ENCODE assay signal across 10 cellular contexts in the genomic region with DNA sequence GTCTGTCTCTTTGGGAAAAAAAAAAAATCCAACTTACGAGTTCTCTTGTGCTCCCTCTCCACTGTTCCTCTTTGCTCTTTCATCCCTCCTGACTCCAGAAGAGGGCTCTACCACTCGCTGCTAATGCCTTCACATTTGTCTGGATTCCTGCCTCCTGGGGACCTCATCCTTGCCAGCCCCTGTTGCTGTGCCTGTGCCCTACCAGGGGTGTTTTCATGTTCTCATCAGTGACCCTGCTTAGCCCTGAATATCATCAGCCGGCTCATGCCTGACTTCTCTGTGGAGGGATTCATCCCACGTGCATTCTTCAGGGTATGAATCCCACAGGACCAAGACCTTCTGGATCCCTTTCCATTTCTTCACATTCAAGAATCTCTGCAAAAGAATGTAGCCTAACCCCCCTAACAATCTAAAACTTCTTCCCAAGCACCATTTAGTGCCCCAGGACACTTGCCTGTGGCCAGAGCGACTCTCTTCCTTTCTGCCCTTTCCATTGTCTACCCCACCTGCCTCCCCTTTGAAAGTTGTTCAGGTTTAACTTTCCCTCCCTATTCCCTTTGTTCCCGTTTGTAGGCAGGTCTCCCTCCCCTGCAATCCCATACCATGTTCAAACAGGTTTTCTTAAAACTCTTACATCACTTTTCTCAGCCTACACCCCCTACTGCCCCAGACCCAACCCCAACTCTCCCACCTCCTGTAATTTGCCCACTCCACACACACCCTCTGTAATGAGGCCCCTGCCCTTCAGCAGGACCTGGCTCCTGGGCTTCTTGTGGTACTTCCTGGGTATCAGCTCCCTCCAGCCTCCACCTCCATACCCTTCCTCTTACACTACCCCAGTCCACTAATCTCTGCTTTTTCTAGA. TPM values are rescaled to one million over a fixed set of nuclear protein-coding genes. Genes with fewer than 3 reads are reported as not detected.
DNase-seq lines count a peak whose midpoint lies in the region; ATAC-seq, FAIRE-seq and TF ChIP-seq lines count a peak whose summit lies in the region.
"Had no signal": no experiment of that assay in that cellular context is flagged by ENCODE, and none has a peak within 500 bp of the region (broad histone marks: within the 10 kb centered on the region; RNA-seq: fewer than 3 reads in every experiment).

No MANE protein-coding gene starts in this region.

- H4K20me1 ChIP-seq in keratinocyte (ENCODE audit: control insufficient read depth, extremely low read depth, insufficient read depth, low read length) = no peaks in the 10 kb centered on the region

- TF ChIP-seq POLR2A in breast epithelium (IDR thresholded peaks at IDR 0.05) (no peak), transverse colon (IDR thresholded peaks at IDR 0.05) (no peak)

- in situ Hi-C loops in transverse colon (cut with MboI; ENCODE audit: low pct_ligation_motif_present in 1 of 4, low pct_unique_long_range_greater_than_20kb in 1 of 4, low sequenced_read_pairs in 3 of 4) = no loop called here

- no peak overlapping the region for H2AFZ ChIP-seq in keratinocyte (ENCODE audit: control insufficient read depth, low read length)

- dilution Hi-C loops in keratinocyte (cut with MboI; ENCODE audit: extremely low pct_ligation_motif_present, low sequenced_read_pairs) = no loop called here

- FAIRE-seq in keratinocyte (lab: Jason Lieb, UNC) = no peak

- no peak for TF ChIP-seq EP300 in transverse colon (IDR thresholded peaks at IDR 0.05; ENCODE audit: low read depth)

- peak overlapping the region; percentile 71 for H3K27ac Mint-ChIP-seq in MCF 10A (ENCODE audit: low read depth, unreplicated experiment)
- H3K27ac Mint-ChIP-seq in activated T-helper 17 cell treated with anti-CD3 and anti-CD28 coated beads, Interleukin-2, amount 50 U/mL, for 72 hours = peak overlapping the region; percentile 45
- H3K27ac Mint-ChIP-seq: activated CD4-positive, alpha-beta T cell treated with anti-CD3 and anti-CD28 coated beads for 36 hours had no signal

- no peak overlapping the region for H3K4me3 ChIP-seq in breast epithelium
- H3K4me3 ChIP-seq in keratinocyte (ENCODE audit: control insufficient read depth in 2 of 3, extremely low read depth in 1 of 3, insufficient read depth in 2 of 3, low read depth in 1 of 3, low read length in 3 of 3) = no peak overlapping the region
- no peak overlapping the region for H3K4me3 ChIP-seq in transverse colon

- DNase-seq in MCF 10A (ENCODE audit: unreplicated experiment) (no peak), breast epithelium (ENCODE audit: low spot score in 2 of 2) (no peak), keratinocyte (ENCODE audit: low read depth, low spot score) (no peak), transverse colon (no peak), RKO (ENCODE audit: low spot score) (no peak), HuH-7 (ENCODE audit: low spot score) (no peak)
- DNase-seq: activated CD4-positive, alpha-beta T cell treated with anti-CD3 and anti-CD28 coated beads for 36 hours; BE2C had no signal

- peak overlapping the region in 1 of 2 donors; percentile 35 for H3K27ac ChIP-seq in breast epithelium
- peak overlapping the region; percentile 10 for H3K27ac ChIP-seq in keratinocyte (ENCODE audit: control insufficient read depth, insufficient read depth, low read length)
- H3K27ac ChIP-seq in transverse colon = peak overlapping the region; percentile 7 to 66 (median 42)

- no peak overlapping the region for H3K4me2 ChIP-seq in keratinocyte (ENCODE audit: control insufficient read depth, extremely low read depth, insufficient read depth, low read depth, low read length)

- CTCF ChIA-PET in MCF 10A (lab: Yijun Ruan, JAX) = interaction anchor here (0.6 to 2.4 kb wide), 3 partner anchors 11 to 348 kb away, joined by 3 to 7 read pairs (median 3); no protein-coding TSS in a partner anchor

- no peak overlapping the region for H3K9ac ChIP-seq in keratinocyte (ENCODE audit: control insufficient read depth, extremely low read depth, insufficient read depth, low read length)

- H3K9me1 ChIP-seq in keratinocyte (ENCODE audit: control insufficient read depth, extremely low read depth, insufficient read depth, low read length) = peaks cover 5% of the 10 kb centered on the region

- H3K36me3 ChIP-seq in breast epithelium (no peaks in the 10 kb centered on the region), keratinocyte (ENCODE audit: control insufficient read depth in 2 of 2, extremely low read depth in 1 of 2, insufficient read depth in 2 of 2, low read length in 2 of 2) (peaks cover 2 to 5% of the 10 kb centered on the region in 2 experiments), transverse colon (no peaks in the 10 kb centered on the region)
- H3K36me3 ChIP-seq: BE2C had no signal

- H3K27me3 ChIP-seq in breast epithelium = no peaks in the 10 kb centered on the region
- H3K27me3 ChIP-seq in keratinocyte (ENCODE audit: control insufficient read depth, extremely low read depth, insufficient read depth, low read length) = no peaks in the 10 kb centered on the region
- H3K27me3 ChIP-seq in transverse colon = no peaks in the 10 kb centered on the region
- H3K27me3 ChIP-seq: BE2C had no signal

- 75% methylated on average over 5 to 6 of the region's 6 CpGs for WGBS in transverse colon (ENCODE audit: low coverage in 1 of 2), 2 donors

- no peak overlapping the region for H3K4me3 Mint-ChIP-seq in MCF 10A (ENCODE audit: unreplicated experiment)
- no peak overlapping the region for H3K4me3 Mint-ChIP-seq in activated T-helper 17 cell treated with anti-CD3 and anti-CD28 coated beads, Interleukin-2, amount 50 U/mL, for 72 hours
- H3K4me3 Mint-ChIP-seq: activated CD4-positive, alpha-beta T cell treated with anti-CD3 and anti-CD28 coated beads for 36 hours had no signal

- no peaks in the 10 kb centered on the region for H3K27me3 Mint-ChIP-seq in MCF 10A (ENCODE audit: insufficient read depth, unreplicated experiment)
- no peaks in the 10 kb centered on the region for H3K27me3 Mint-ChIP-seq in activated T-helper 17 cell treated with anti-CD3 and anti-CD28 coated beads, Interleukin-2, amount 50 U/mL, for 72 hours
- H3K27me3 Mint-ChIP-seq: activated CD4-positive, alpha-beta T cell treated with anti-CD3 and anti-CD28 coated beads for 36 hours had no signal

- POLR2A ChIA-PET in MCF 10A (lab: Yijun Ruan, JAX) = interaction anchor here (0.7 to 1.2 kb wide), 4 partner anchors 12 to 47 kb away, joined by 3 to 5 read pairs (median 4); no protein-coding TSS in a partner anchor

- H3K9me3 Mint-ChIP-seq in MCF 10A (ENCODE audit: unreplicated experiment) = no peaks in the 10 kb centered on the region
- H3K9me3 Mint-ChIP-seq in activated T-helper 17 cell treated with anti-CD3 and anti-CD28 coated beads, Interleukin-2, amount 50 U/mL, for 72 hours = no peaks in the 10 kb centered on the region

- H3K4me1 ChIP-seq in breast epithelium (peaks cover 3% of the 10 kb centered on the region in 2 donors), keratinocyte (ENCODE audit: control insufficient read depth, extremely low read depth, insufficient read depth, low read length) (peaks cover 44% of the 10 kb centered on the region), transverse colon (peaks cover 46 to 98% (median 73%) of the 10 kb centered on the region in 4 donors)
- H3K4me1 ChIP-seq: BE2C had no signal

- H3K36me3 Mint-ChIP-seq in MCF 10A (ENCODE audit: insufficient read depth, unreplicated experiment) = peaks cover 14% of the 10 kb centered on the region
- H3K36me3 Mint-ChIP-seq in activated T-helper 17 cell treated with anti-CD3 and anti-CD28 coated beads, Interleukin-2, amount 50 U/mL, for 72 hours (ENCODE audit: low read depth) = peaks cover under 1% of the 10 kb centered on the region

- no peak for ATAC-seq in activated T-helper 17 cell treated with anti-CD3 and anti-CD28 coated beads, Interleukin-2, amount 50 U/mL, for 72 hours (replicated peaks)
- ATAC-seq in HG02798 (IDR thresholded peaks at IDR 0.05; ENCODE audit: poor library complexity, unreplicated experiment) = no peak
- ATAC-seq: activated CD4-positive, alpha-beta T cell treated with anti-CD3 and anti-CD28 coated beads for 36 hours had no signal

- peaks cover 92% of the 10 kb centered on the region for H3K79me2 ChIP-seq in keratinocyte (ENCODE audit: control insufficient read depth, insufficient read depth, low read length)

- TF ChIP-seq CTCF in MCF 10A (IDR thresholded peaks at IDR 0.05; ENCODE audit: unreplicated experiment) (no peak), breast epithelium (IDR thresholded peaks at IDR 0.05) (no peak), keratinocyte (optimal IDR thresholded peaks at IDR 0.05 in 1 of 3, IDR thresholded peaks at IDR 0.05 in 1 of 3, conservative IDR thresholded peaks at IDR 0.05 in 1 of 3; ENCODE audit: extremely low read depth in 1 of 3, insufficient read depth in 2 of 3, low read length in 3 of 3) (peak in 1 of 3 experiments; percentile 12), transverse colon (IDR thresholded peaks at IDR 0.05) (no peak)

- no TSS peak for BruUV-seq in MCF 10A (replicated peaks; lab: Mats Ljungman, UMichigan)

- H3K9me3 ChIP-seq in breast epithelium (no peaks in the 10 kb centered on the region), keratinocyte (ENCODE audit: control insufficient read depth, low read depth, low read length) (no peaks in the 10 kb centered on the region), transverse colon (no peaks in the 10 kb centered on the region)
- H3K9me3 ChIP-seq: BE2C had no signal

- intact Hi-C loops in MCF 10A (cut with micrococcal nuclease) = no loop called here
- intact Hi-C loops in breast epithelium (cut with DNase I; ENCODE audit: low total_unique reads) = no loop called here
- intact Hi-C loops in transverse colon (cut with DNase I; ENCODE audit: low total_unique reads) = loop anchor here (5.0 kb wide), 1 partner anchor 51 kb away; the partner anchor contains the start of gene RREB1

- H3K4me1 Mint-ChIP-seq in MCF 10A (ENCODE audit: insufficient read depth, unreplicated experiment) = peaks cover 46% of the 10 kb centered on the region
- H3K4me1 Mint-ChIP-seq in activated T-helper 17 cell treated with anti-CD3 and anti-CD28 coated beads, Interleukin-2, amount 50 U/mL, for 72 hours = peaks cover 60% of the 10 kb centered on the region

RNA-seq across cellular contexts. Expression of gene RREB1, which starts 50.2 kb away (rescaled TPM):
- total RNA-seq in MCF 10A (2022) = 51.8 and 53.5 TPM in 2 replicates
- 10 to 100 TPM; 36.0 to 39.8 (median 39.7) TPM for total RNA-seq in breast epithelium
- total RNA-seq in activated T-helper 17 cell treated with anti-CD3 and anti-CD28 coated beads, Interleukin-2, amount 50 U/mL, for 72 hours = 10 to 100 TPM; 14.8 to 21.9 TPM
- 4.3 to 6.2 TPM (median 6.1 TPM) in 3 replicates for polyA plus RNA-seq in keratinocyte
- polyA plus RNA-seq in keratinocyte (2011; ENCODE audit: low read depth) = 5.6 TPM
- 4.7 and 5.5 TPM in 2 replicates for polyA plus RNA-seq in keratinocyte (2011; cell fraction: cytosol; rRNA removed)
- polyA plus RNA-seq in keratinocyte (2011; cell fraction: nucleus; rRNA removed) = 30.5 and 34.2 TPM in 2 replicates
- 10.6 and 17.1 TPM in 2 replicates for polyA plus RNA-seq in keratinocyte (2012; ENCODE audit: low replicate concordance)
- polyA minus RNA-seq in keratinocyte = 35.4 to 71.6 TPM (median 38.5 TPM) in 3 replicates
- 20.1 TPM for polyA minus RNA-seq in keratinocyte (2011; cell fraction: cytosol; rRNA and poly(A)+ RNA removed)
- 43.5 and 68.8 TPM in 2 replicates for polyA minus RNA-seq in keratinocyte (2011; cell fraction: nucleus; rRNA and poly(A)+ RNA removed)
- total RNA-seq in transverse colon = 100 to 1,000 TPM in 2 of 4 donors, 10 to 100 TPM in 2; 73.9 to 214 (median 107) TPM
